ENCODE assay signal across 1 cellular context in genomic region chr10:121524138-121524817, GRCh38.
A peak's percentile ranks its signal among the peaks of the same experiment; 100 is the strongest.
TF ChIP-seq lines count a peak whose summit lies in the region.

No MANE protein-coding gene starts in this region.

TF ChIP-seq in HEK293, 187 proteins besides CTCF, POLR2A, EP300 and RAD21 (continued from another document):
- no peak for TF ChIP-seq ZNF518A (tag by site-specific recombination; conservative IDR thresholded peaks at IDR 0.05; ENCODE audit: low read depth)
- peak; percentile 90 for TF ChIP-seq ZSCAN4 (tag by site-specific recombination; IDR thresholded peaks at IDR 0.05)
- TF ChIP-seq SP2 (tag by site-specific recombination; IDR thresholded peaks at IDR 0.05), result no peak
